8 cellular contexts compared by ENCODE assay signal in genomic region chr13:27362064-27362751, GRCh38.
DNase-seq lines count a peak whose midpoint lies in the region; ATAC-seq and TF ChIP-seq lines count a peak whose summit lies in the region.

No MANE protein-coding gene starts in this region.

- intact Hi-C loops in activated T-helper 2 cell treated with anti-CD3 and anti-CD28 coated beads, Interferon-gamma antibody, Interleukin-2, Interleukin-4, amounts not matched to agents 10 μg/mL and 5 μg/mL and 100 μg/mL, durations not matched to agents 14 hours and 24 hours and 36 hours (cut with micrococcal nuclease), result loop anchor here (1.0 to 2.0 kb wide), 2 partner anchors 464 to 623 kb away; no protein-coding TSS in a partner anchor

- H2AFZ ChIP-seq in neural cell (ENCODE audit: low read depth, low read length), result peak overlapping the region; percentile 56

- DNase-seq in Caki2 (ENCODE audit: low read depth) (peak; percentile 71), HuH-7 (ENCODE audit: low spot score) (peak; percentile 91), RKO (ENCODE audit: low spot score) (peak; percentile 87), fibroblast of villous mesenchyme (ENCODE audit: low read depth) (peak; percentile 78)
- peak; percentile 68 for DNase-seq in activated T-helper 2 cell treated with anti-CD3 and anti-CD28 coated beads, Interferon-gamma antibody, Interleukin-2, Interleukin-4, amounts not matched to agents 10 μg/mL and 5 μg/mL and 100 μg/mL, durations not matched to agents 14 hours and 24 hours and 36 hours (ENCODE audit: low spot score)
- DNase-seq in stimulated activated naive CD8-positive, alpha-beta T cell treated with anti-CD3 and anti-CD28 coated beads, Interleukin-15, Interleukin-2, amounts not matched to agents 100 U/mL and 50 U/mL, for 24 hours, result peak; percentile 86

- no peaks in the 10 kb centered on the region for H3F3A ChIP-seq in neural cell (ENCODE audit: insufficient read depth, low read length, poor library complexity, severe bottlenecking)

- no peaks in the 10 kb centered on the region for H3K9me2 ChIP-seq in neural cell (ENCODE audit: insufficient read depth, low read length)

- TF ChIP-seq EP300 in neural cell (conservative IDR thresholded peaks at IDR 0.05; ENCODE audit: poor library complexity, severe bottlenecking), result no peak

- no peak overlapping the region for H3K27ac ChIP-seq in neural cell (ENCODE audit: low read length)

- H4K20me1 ChIP-seq in neural cell (ENCODE audit: insufficient read depth), result no peaks in the 10 kb centered on the region

- H3K9me3 Mint-ChIP-seq in activated T-helper 2 cell treated with anti-CD3 and anti-CD28 coated beads, Interferon-gamma antibody, Interleukin-2, Interleukin-4, amounts not matched to agents 10 μg/mL and 5 μg/mL and 100 μg/mL, durations not matched to agents 14 hours and 24 hours and 36 hours, result no peaks in the 10 kb centered on the region

- H3K4me3 Mint-ChIP-seq in activated T-helper 2 cell treated with anti-CD3 and anti-CD28 coated beads, Interferon-gamma antibody, Interleukin-2, Interleukin-4, amounts not matched to agents 10 μg/mL and 5 μg/mL and 100 μg/mL, durations not matched to agents 14 hours and 24 hours and 36 hours (ENCODE audit: low read depth), result peak overlapping the region; percentile 30

- H3K27me3 Mint-ChIP-seq in activated T-helper 2 cell treated with anti-CD3 and anti-CD28 coated beads, Interferon-gamma antibody, Interleukin-2, Interleukin-4, amounts not matched to agents 10 μg/mL and 5 μg/mL and 100 μg/mL, durations not matched to agents 14 hours and 24 hours and 36 hours (ENCODE audit: low read depth), result peaks cover 25% of the 10 kb centered on the region

- no peaks in the 10 kb centered on the region for H3K4me1 Mint-ChIP-seq in activated T-helper 2 cell treated with anti-CD3 and anti-CD28 coated beads, Interferon-gamma antibody, Interleukin-2, Interleukin-4, amounts not matched to agents 10 μg/mL and 5 μg/mL and 100 μg/mL, durations not matched to agents 14 hours and 24 hours and 36 hours (ENCODE audit: low read depth)

- ATAC-seq in GM19463 (IDR thresholded peaks at IDR 0.05; ENCODE audit: unreplicated experiment), result peak; percentile 88
- peak; percentile 91 for ATAC-seq in stimulated activated naive CD8-positive, alpha-beta T cell treated with anti-CD3 and anti-CD28 coated beads, Interleukin-15, Interleukin-2, amounts not matched to agents 100 U/mL and 50 U/mL, for 24 hours

- in situ Hi-C loops in Caki2 (cut with HindIII; ENCODE audit: low pct_unique_long_range_greater_than_20kb, low sequenced_read_pairs), result no loop called here

- H3K27ac Mint-ChIP-seq in activated T-helper 2 cell treated with anti-CD3 and anti-CD28 coated beads, Interferon-gamma antibody, Interleukin-2, Interleukin-4, amounts not matched to agents 10 μg/mL and 5 μg/mL and 100 μg/mL, durations not matched to agents 14 hours and 24 hours and 36 hours, result no peak overlapping the region

- no peak overlapping the region for H3K9ac ChIP-seq in neural cell (ENCODE audit: low read length)

- no peaks in the 10 kb centered on the region for H3K79me2 ChIP-seq in neural cell (replicated peaks; ENCODE audit: insufficient read depth, low read length)

- H3K4me2 ChIP-seq in neural cell (ENCODE audit: low read length), result peak overlapping the region; percentile 84

- no peaks in the 10 kb centered on the region for H3K36me3 ChIP-seq in neural cell (ENCODE audit: insufficient read depth, low read length)

- H3K9me3 ChIP-seq in neural cell (ENCODE audit: low read length), result no peaks in the 10 kb centered on the region

- H3K4me3 ChIP-seq in fibroblast of villous mesenchyme (ENCODE audit: low read depth, low read length) (peak overlapping the region; percentile 59), neural cell (ENCODE audit: low read length) (peak overlapping the region; percentile 65)

- no peaks in the 10 kb centered on the region for H3K36me3 Mint-ChIP-seq in activated T-helper 2 cell treated with anti-CD3 and anti-CD28 coated beads, Interferon-gamma antibody, Interleukin-2, Interleukin-4, amounts not matched to agents 10 μg/mL and 5 μg/mL and 100 μg/mL, durations not matched to agents 14 hours and 24 hours and 36 hours (ENCODE audit: low read depth)

- TF ChIP-seq RAD21 in neural cell (conservative IDR thresholded peaks at IDR 0.05), result peak; percentile 97

- H3K27me3 ChIP-seq in neural cell (ENCODE audit: insufficient read depth, low read depth, low read length), result peaks cover 7% of the 10 kb centered on the region

- TF ChIP-seq CTCF in fibroblast of villous mesenchyme (IDR thresholded peaks at IDR 0.05; ENCODE audit: insufficient read depth, low read depth, low read length) (peak; percentile 92), neural cell (IDR thresholded peaks at IDR 0.05; ENCODE audit: poor library complexity, severe bottlenecking) (peak; percentile 98)

TF ChIP-seq in neural cell, 6 proteins besides CTCF, POLR2A, EP300 and RAD21:
- TF ChIP-seq SMC3 (conservative IDR thresholded peaks at IDR 0.05; ENCODE audit: poor library complexity), result peak; percentile 99
- TF ChIP-seq MXI1 (conservative IDR thresholded peaks at IDR 0.05; ENCODE audit: poor library complexity, severe bottlenecking), result no peak
